ENCODE assay signal across 1 cellular context in the genomic region with DNA sequence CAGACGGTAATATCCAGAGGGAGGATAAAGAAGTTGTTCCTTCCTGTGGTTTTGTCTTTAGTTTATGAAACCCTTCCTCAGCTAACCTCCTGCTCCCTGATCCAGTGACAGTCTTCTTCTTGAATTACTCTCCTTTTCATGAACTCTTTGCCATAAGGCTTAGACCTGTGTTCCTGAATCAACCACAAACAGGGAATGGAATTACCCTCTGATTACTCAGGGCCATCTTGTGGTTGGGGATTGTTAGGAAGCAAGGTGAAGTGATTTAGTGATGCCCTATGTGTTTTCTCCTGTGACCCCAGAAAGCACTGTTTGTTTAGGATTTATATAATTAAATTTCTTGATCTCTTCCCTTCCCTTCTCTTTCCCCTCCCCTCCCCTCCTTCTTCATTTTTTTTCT.
TF ChIP-seq lines count a peak whose summit lies in the region.

No MANE protein-coding gene starts in this region.

TF ChIP-seq in WTC11, 78 proteins besides CTCF, POLR2A, EP300 and RAD21 (continued from another document):
- no peak for TF ChIP-seq HMGA2 (CRISPR knock-in tag; IDR thresholded peaks at IDR 0.05)
- no peak for TF ChIP-seq GTF2I (CRISPR knock-in tag; conservative IDR thresholded peaks at IDR 0.05)
TF ChIP-seq in WTC11: peak in this region for 0.
